Comparison of ENCODE assay signal across 22 cellular contexts in the genomic region with DNA sequence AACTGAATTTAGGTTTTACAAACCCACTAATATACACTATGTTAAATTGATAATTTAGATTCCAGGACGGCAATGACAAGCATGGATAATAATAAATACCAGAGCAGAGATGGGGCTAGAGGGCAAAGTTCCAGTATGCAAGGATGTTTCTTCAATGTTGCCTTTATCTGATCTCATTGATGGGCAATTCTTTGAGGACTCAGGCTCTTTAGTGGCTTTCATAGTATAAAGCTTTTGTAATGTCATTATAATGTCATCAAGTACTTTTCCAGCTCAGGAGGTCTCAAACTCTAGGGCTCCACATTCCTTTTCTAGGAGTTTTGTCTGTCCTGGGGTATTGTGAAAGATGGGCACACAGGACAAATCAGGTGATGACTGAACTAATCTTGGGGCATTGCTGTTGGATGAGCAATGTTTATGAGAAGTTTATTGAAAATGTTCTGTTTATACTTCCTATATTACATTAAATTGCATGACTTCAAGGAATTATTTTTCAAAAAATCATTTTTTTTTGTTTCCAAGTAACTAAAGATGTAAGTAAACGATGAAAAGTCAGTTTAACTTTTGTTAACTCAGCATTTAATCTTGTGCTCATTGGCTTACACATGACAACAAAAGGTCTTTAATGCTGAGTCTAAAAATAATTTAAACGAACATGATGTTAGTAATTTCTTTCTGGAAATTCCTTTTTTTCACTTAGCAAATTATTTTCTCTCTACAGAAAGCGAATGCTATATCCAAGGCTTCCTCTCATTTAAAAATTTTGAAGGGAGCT.
"Had no signal": no experiment of that assay in that cellular context is flagged by ENCODE, and none has a peak within 500 bp of the region (broad histone marks: within the 10 kb centered on the region; RNA-seq: fewer than 3 reads in every experiment).

No MANE protein-coding gene starts in this region.

- H3K27ac ChIP-seq: gastroesophageal sphincter, hepatocyte, neural progenitor cell, ovary, right atrium auricular region, suprapubic skin, thyroid gland had no signal

- H3K4me3 ChIP-seq: esophagus squamous epithelium, gastroesophageal sphincter, hepatocyte, lung, neural progenitor cell, ovary, right atrium auricular region, suprapubic skin, thyroid gland had no signal

- H3K9me3 ChIP-seq: esophagus squamous epithelium, gastroesophageal sphincter, ovary, right atrium auricular region, suprapubic skin, thyroid gland had no signal

- H3K9me3 Mint-ChIP-seq: natural killer cell treated with Interleukin-12 subunit alpha and Interleukin-12 subunit beta and Interleukin-15 and Interleukin-18, amount 100 ng/mL, for 72 hours; neural progenitor cell; stimulated activated effector memory CD8-positive, alpha-beta T cell treated with anti-CD3 and anti-CD28 coated beads, Interleukin-12 subunit alpha, Interleukin-12 subunit beta, amount 100 ng/mL, for 72 hours had no signal

- ATAC-seq: gastroesophageal sphincter; left colon; left ventricle myocardium superior; natural killer cell treated with Interleukin-12 subunit alpha and Interleukin-12 subunit beta and Interleukin-15 and Interleukin-18, amount 100 ng/mL, for 72 hours; stimulated activated effector memory CD8-positive, alpha-beta T cell treated with anti-CD3 and anti-CD28 coated beads, Interleukin-12 subunit alpha, Interleukin-12 subunit beta, amount 100 ng/mL, for 72 hours; stimulated activated naive CD8-positive, alpha-beta T cell treated with anti-CD3 and anti-CD28 coated beads, Interleukin-15, Interleukin-2, amounts not matched to agents 100 U/mL and 50 U/mL, for 24 hours had no signal

- DNase-seq: dermis blood vessel endothelial cell; esophagus squamous epithelium; foreskin fibroblast; left colon; left ventricle myocardium superior; mesenchymal stem cell; nucleus accumbens; ovary; stimulated activated CD4-positive, alpha-beta T cell treated with anti-CD3 and anti-CD28 coated beads, Interleukin-4, amount 100 ng/mL, for 1 hour; stimulated activated CD8-positive, alpha-beta memory T cell treated with anti-CD3 and anti-CD28 coated beads, Interleukin-4, amount 100 ng/mL, for 48 hours; stimulated activated naive CD8-positive, alpha-beta T cell treated with anti-CD3 and anti-CD28 coated beads, Interleukin-15, Interleukin-2, amounts not matched to agents 100 U/mL and 50 U/mL, for 24 hours; thyroid gland had no signal

- H3K4me3 Mint-ChIP-seq: natural killer cell treated with Interleukin-12 subunit alpha and Interleukin-12 subunit beta and Interleukin-15 and Interleukin-18, amount 100 ng/mL, for 72 hours; neural progenitor cell; stimulated activated effector memory CD8-positive, alpha-beta T cell treated with anti-CD3 and anti-CD28 coated beads, Interleukin-12 subunit alpha, Interleukin-12 subunit beta, amount 100 ng/mL, for 72 hours; type B pancreatic cell had no signal

- H3K27me3 ChIP-seq: esophagus squamous epithelium, gastroesophageal sphincter, hepatocyte, neural progenitor cell, ovary, right atrium auricular region, suprapubic skin, thyroid gland had no signal

- H3K36me3 ChIP-seq: esophagus squamous epithelium, gastroesophageal sphincter, neural progenitor cell, ovary, right atrium auricular region, suprapubic skin, thyroid gland had no signal

- FAIRE-seq: urothelium cell line had no signal

- H3K4me1 ChIP-seq: esophagus squamous epithelium, right atrium auricular region, suprapubic skin, thyroid gland had no signal

- H3K36me3 Mint-ChIP-seq: natural killer cell treated with Interleukin-12 subunit alpha and Interleukin-12 subunit beta and Interleukin-15 and Interleukin-18, amount 100 ng/mL, for 72 hours; neural progenitor cell; stimulated activated effector memory CD8-positive, alpha-beta T cell treated with anti-CD3 and anti-CD28 coated beads, Interleukin-12 subunit alpha, Interleukin-12 subunit beta, amount 100 ng/mL, for 72 hours; type B pancreatic cell had no signal

- H3K27ac Mint-ChIP-seq: natural killer cell treated with Interleukin-12 subunit alpha and Interleukin-12 subunit beta and Interleukin-15 and Interleukin-18, amount 100 ng/mL, for 72 hours; neural progenitor cell; stimulated activated effector memory CD8-positive, alpha-beta T cell treated with anti-CD3 and anti-CD28 coated beads, Interleukin-12 subunit alpha, Interleukin-12 subunit beta, amount 100 ng/mL, for 72 hours; type B pancreatic cell had no signal
